In the genomic region with DNA sequence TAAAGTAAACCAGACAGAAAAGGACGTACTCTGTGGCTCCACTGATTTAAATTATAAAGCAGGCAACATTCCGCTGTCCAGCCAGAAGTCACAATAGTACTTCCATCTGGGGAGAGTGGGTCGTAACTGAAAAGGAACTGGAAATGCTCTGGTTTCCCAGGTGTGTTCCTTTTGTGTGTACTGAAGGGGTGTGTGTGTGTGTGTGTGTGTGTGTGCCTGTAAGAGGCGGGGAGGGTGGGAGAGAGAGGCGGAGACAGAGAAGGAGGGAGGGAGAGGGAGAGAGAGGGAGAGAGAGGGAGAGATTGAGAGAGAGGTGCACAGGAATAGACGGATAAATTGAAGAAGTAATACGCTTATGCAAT, we compare ENCODE assay signal across 1 cellular context.
TF ChIP-seq lines count a peak whose summit lies in the region.

No MANE protein-coding gene starts in this region.

TF ChIP-seq in K562, 482 proteins besides CTCF, POLR2A, EP300 and RAD21 (continued from another document and continues in another):
- TF ChIP-seq, protein P1, sequence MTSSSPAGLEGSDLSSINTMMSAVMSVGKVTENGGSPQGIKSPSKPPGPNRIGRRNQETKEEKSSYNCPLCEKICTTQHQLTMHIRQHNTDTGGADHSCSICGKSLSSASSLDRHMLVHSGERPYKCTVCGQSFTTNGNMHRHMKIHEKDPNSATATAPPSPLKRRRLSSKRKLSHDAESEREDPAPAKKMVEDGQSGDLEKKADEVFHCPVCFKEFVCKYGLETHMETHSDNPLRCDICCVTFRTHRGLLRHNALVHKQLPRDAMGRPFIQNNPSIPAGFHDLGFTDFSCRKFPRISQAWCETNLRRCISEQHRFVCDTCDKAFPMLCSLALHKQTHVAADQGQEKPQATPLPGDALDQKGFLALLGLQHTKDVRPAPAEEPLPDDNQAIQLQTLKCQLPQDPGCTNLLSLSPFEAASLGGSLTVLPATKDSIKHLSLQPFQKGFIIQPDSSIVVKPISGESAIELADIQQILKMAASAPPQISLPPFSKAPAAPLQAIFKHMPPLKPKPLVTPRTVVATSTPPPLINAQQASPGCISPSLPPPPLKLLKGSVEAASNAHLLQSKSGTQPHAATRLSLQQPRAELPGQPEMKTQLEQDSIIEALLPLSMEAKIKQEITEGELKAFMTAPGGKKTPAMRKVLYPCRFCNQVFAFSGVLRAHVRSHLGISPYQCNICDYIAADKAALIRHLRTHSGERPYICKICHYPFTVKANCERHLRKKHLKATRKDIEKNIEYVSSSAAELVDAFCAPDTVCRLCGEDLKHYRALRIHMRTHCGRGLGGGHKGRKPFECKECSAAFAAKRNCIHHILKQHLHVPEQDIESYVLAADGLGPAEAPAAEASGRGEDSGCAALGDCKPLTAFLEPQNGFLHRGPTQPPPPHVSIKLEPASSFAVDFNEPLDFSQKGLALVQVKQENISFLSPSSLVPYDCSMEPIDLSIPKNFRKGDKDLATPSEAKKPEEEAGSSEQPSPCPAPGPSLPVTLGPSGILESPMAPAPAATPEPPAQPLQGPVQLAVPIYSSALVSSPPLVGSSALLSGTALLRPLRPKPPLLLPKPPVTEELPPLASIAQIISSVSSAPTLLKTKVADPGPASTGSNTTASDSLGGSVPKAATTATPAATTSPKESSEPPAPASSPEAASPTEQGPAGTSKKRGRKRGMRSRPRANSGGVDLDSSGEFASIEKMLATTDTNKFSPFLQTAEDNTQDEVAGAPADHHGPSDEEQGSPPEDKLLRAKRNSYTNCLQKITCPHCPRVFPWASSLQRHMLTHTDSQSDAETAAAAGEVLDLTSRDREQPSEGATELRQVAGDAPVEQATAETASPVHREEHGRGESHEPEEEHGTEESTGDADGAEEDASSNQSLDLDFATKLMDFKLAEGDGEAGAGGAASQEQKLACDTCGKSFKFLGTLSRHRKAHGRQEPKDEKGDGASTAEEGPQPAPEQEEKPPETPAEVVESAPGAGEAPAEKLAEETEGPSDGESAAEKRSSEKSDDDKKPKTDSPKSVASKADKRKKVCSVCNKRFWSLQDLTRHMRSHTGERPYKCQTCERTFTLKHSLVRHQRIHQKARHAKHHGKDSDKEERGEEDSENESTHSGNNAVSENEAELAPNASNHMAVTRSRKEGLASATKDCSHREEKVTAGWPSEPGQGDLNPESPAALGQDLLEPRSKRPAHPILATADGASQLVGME (CRISPR knock-in tag; IDR thresholded peaks at IDR 0.05): no peak
- TF ChIP-seq ZNF134 (CRISPR knock-in tag; conservative IDR thresholded peaks at IDR 0.05) (no peak), ZMIZ1 (IDR thresholded peaks at IDR 0.05; ENCODE audit: low read depth in 2 of 2, low read length in 2 of 2) (no peak), ZNF445 (CRISPR knock-in tag; IDR thresholded peaks at IDR 0.05; ENCODE audit: low read depth) (no peak), CBFB (CRISPR knock-in tag; IDR thresholded peaks at IDR 0.05) (no peak), HIVEP1 (CRISPR knock-in tag; IDR thresholded peaks at IDR 0.05) (no peak), ZNF699 (CRISPR knock-in tag; IDR thresholded peaks at IDR 0.05; ENCODE audit: insufficient replicate concordance) (no peak), TBL1XR1 (IDR thresholded peaks at IDR 0.05; ENCODE audit: low read length in 2 of 2) (no peak), ZNF143 (CRISPR knock-in tag; IDR thresholded peaks at IDR 0.05) (no peak), KLF1 (tag; IDR thresholded peaks at IDR 0.05) (no peak), HMGN3 (IDR thresholded peaks at IDR 0.05; ENCODE audit: borderline replicate concordance, extremely low read depth, insufficient read length, low read depth, low read length) (no peak), CXXC5 (CRISPR knock-in tag; IDR thresholded peaks at IDR 0.05) (no peak), XRCC3 (IDR thresholded peaks at IDR 0.05) (no peak), HOMEZ (CRISPR knock-in tag; IDR thresholded peaks at IDR 0.05) (no peak), TBP (optimal IDR thresholded peaks at IDR 0.05; ENCODE audit: low read depth, low read length) (no peak), DMBX1 (CRISPR knock-in tag; IDR thresholded peaks at IDR 0.05; ENCODE audit: borderline replicate concordance) (no peak), CHD2 (IDR thresholded peaks at IDR 0.05; ENCODE audit: low read depth, low read length) (no peak), DPF2 (IDR thresholded peaks at IDR 0.05) (peak; percentile 62), STAG1 (CRISPR knock-in tag; IDR thresholded peaks at IDR 0.05; ENCODE audit: borderline replicate concordance) (no peak), SUPT5H (IDR thresholded peaks at IDR 0.05) (no peak), PREB (CRISPR knock-in tag; IDR thresholded peaks at IDR 0.05) (no peak), ZBTB1 (CRISPR knock-in tag; IDR thresholded peaks at IDR 0.05; ENCODE audit: borderline replicate concordance, low read depth) (no peak), NFIX (CRISPR knock-in tag; IDR thresholded peaks at IDR 0.05; ENCODE audit: low read depth) (no peak), TCF3 (CRISPR knock-in tag; IDR thresholded peaks at IDR 0.05) (no peak), VEZF1 (CRISPR knock-in tag; IDR thresholded peaks at IDR 0.05) (peak; percentile 12; the same call in 1 of the 2 replicates), KAT2B (IDR thresholded peaks at IDR 0.05; ENCODE audit: low read depth, low read length) (no peak), ZNF431 (CRISPR knock-in tag; IDR thresholded peaks at IDR 0.05) (no peak), MED1 (CRISPR knock-in tag; IDR thresholded peaks at IDR 0.05; ENCODE audit: borderline replicate concordance) (no peak), XRCC5 (IDR thresholded peaks at IDR 0.05; ENCODE audit: low read depth, low read length) (no peak)
- TF ChIP-seq, protein P2, sequence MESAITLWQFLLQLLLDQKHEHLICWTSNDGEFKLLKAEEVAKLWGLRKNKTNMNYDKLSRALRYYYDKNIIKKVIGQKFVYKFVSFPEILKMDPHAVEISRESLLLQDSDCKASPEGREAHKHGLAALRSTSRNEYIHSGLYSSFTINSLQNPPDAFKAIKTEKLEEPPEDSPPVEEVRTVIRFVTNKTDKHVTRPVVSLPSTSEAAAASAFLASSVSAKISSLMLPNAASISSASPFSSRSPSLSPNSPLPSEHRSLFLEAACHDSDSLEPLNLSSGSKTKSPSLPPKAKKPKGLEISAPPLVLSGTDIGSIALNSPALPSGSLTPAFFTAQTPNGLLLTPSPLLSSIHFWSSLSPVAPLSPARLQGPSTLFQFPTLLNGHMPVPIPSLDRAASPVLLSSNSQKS (CRISPR knock-in tag; IDR thresholded peaks at IDR 0.05): no peak
- TF ChIP-seq, protein P3, sequence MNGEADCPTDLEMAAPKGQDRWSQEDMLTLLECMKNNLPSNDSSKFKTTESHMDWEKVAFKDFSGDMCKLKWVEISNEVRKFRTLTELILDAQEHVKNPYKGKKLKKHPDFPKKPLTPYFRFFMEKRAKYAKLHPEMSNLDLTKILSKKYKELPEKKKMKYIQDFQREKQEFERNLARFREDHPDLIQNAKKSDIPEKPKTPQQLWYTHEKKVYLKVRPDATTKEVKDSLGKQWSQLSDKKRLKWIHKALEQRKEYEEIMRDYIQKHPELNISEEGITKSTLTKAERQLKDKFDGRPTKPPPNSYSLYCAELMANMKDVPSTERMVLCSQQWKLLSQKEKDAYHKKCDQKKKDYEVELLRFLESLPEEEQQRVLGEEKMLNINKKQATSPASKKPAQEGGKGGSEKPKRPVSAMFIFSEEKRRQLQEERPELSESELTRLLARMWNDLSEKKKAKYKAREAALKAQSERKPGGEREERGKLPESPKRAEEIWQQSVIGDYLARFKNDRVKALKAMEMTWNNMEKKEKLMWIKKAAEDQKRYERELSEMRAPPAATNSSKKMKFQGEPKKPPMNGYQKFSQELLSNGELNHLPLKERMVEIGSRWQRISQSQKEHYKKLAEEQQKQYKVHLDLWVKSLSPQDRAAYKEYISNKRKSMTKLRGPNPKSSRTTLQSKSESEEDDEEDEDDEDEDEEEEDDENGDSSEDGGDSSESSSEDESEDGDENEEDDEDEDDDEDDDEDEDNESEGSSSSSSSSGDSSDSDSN (IDR thresholded peaks at IDR 0.05; ENCODE audit: borderline replicate concordance in 1 of 2, low read depth in 2 of 2, low read length in 2 of 2): no peak
- TF ChIP-seq, protein P4, sequence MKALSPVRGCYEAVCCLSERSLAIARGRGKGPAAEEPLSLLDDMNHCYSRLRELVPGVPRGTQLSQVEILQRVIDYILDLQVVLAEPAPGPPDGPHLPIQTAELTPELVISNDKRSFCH (CRISPR knock-in tag; IDR thresholded peaks at IDR 0.05): no peak
- TF ChIP-seq, protein P4 (tag; IDR thresholded peaks at IDR 0.05): no peak
- TF ChIP-seq, protein P5, sequence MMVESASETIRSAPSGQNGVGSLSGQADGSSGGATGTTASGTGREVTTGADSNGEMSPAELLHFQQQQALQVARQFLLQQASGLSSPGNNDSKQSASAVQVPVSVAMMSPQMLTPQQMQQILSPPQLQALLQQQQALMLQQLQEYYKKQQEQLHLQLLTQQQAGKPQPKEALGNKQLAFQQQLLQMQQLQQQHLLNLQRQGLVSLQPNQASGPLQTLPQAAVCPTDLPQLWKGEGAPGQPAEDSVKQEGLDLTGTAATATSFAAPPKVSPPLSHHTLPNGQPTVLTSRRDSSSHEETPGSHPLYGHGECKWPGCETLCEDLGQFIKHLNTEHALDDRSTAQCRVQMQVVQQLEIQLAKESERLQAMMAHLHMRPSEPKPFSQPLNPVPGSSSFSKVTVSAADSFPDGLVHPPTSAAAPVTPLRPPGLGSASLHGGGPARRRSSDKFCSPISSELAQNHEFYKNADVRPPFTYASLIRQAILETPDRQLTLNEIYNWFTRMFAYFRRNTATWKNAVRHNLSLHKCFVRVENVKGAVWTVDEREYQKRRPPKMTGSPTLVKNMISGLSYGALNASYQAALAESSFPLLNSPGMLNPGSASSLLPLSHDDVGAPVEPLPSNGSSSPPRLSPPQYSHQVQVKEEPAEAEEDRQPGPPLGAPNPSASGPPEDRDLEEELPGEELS (CRISPR knock-in tag; IDR thresholded peaks at IDR 0.05; ENCODE audit: borderline replicate concordance): no peak
- TF ChIP-seq, protein P6, sequence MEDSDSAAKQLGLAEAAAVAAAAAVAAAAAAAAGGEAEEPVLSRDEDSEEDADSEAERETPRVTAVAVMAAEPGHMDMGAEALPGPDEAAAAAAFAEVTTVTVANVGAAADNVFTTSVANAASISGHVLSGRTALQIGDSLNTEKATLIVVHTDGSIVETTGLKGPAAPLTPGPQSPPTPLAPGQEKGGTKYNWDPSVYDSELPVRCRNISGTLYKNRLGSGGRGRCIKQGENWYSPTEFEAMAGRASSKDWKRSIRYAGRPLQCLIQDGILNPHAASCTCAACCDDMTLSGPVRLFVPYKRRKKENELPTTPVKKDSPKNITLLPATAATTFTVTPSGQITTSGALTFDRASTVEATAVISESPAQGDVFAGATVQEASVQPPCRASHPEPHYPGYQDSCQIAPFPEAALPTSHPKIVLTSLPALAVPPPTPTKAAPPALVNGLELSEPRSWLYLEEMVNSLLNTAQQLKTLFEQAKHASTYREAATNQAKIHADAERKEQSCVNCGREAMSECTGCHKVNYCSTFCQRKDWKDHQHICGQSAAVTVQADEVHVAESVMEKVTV (CRISPR knock-in tag; IDR thresholded peaks at IDR 0.05): no peak
